Comparison of ENCODE assay signal across 15 cellular contexts in the genomic region with DNA sequence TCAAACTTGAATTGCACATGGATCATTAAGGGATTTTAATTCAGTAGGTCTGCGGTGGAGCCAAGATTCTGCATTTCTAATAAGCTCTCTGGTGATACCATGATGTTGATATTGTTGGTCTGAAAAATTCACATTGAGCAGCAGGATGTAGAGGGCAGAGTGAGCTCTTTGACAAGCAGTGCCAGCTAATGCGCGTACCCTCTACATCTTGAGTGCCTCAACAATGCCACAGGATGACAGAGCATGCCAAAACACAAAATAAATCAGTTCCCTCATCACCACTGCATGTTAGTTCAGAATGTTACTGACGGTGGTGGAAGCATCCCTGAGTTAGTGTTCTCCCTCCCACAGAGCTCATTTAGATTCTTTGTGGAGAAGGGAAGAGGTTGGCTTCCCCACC. TPM values are rescaled to one million over a fixed set of nuclear protein-coding genes. Genes with fewer than 3 reads are reported as not detected.
DNase-seq lines count a peak whose midpoint lies in the region; ATAC-seq and TF ChIP-seq lines count a peak whose summit lies in the region.
"Had no signal": no experiment of that assay in that cellular context is flagged by ENCODE, and none has a peak within 500 bp of the region (broad histone marks: within the 10 kb centered on the region; RNA-seq: fewer than 3 reads in every experiment).

No MANE protein-coding gene starts in this region.

- TF ChIP-seq CTCF in heart right ventricle (IDR thresholded peaks at IDR 0.05) (no peak), glutamatergic neuron (IDR thresholded peaks at IDR 0.05; ENCODE audit: partially characterized antibody, unreplicated experiment) (no peak)

- H3K36me3 ChIP-seq in heart right ventricle: no peaks in the 10 kb centered on the region
- H3K36me3 ChIP-seq: HAP-1 had no signal

- H3K27ac ChIP-seq in heart right ventricle (peak overlapping the region in 4 of 10 donors; percentile 2 to 63 (median 59)), angular gyrus (ENCODE audit: low read depth, low read length) (peak overlapping the region; percentile 26), cingulate gyrus (ENCODE audit: low read depth, low read length) (peak overlapping the region; percentile 58), substantia nigra (ENCODE audit: low read depth, low read length, poor library complexity, severe bottlenecking) (peak overlapping the region; percentile 3)

- no peaks in the 10 kb centered on the region for H3K9me3 Mint-ChIP-seq in glutamatergic neuron (ENCODE audit: unreplicated experiment)
- H3K9me3 Mint-ChIP-seq: CD8-positive, alpha-beta T cell had no signal

- WGBS in heart right ventricle, 2 donors: 46 to 67% methylated on average over 4 of the region's 4 CpGs

- H3K4me1 ChIP-seq in heart right ventricle: peaks cover 0 to 7% (median 0%) of the 10 kb centered on the region in 9 donors
- H3K4me1 ChIP-seq: HAP-1 had no signal

- H3K27me3 ChIP-seq in heart right ventricle: no peaks in the 10 kb centered on the region

- H3K27me3 Mint-ChIP-seq in glutamatergic neuron (ENCODE audit: unreplicated experiment): no peaks in the 10 kb centered on the region

- ATAC-seq in heart right ventricle: peak in 5 of 8 donors; percentile 20 to 66 (median 41)
- ATAC-seq in left cardiac atrium: no peak
- ATAC-seq: CD8-positive, alpha-beta T cell had no signal

- DNase-seq in heart right ventricle: no peak
- DNase-seq in left cardiac atrium: no peak
- DNase-seq in substantia nigra (lab: John Stamatoyannopoulos, UW): no peak
- no peak for DNase-seq in glutamatergic neuron
- no peak for DNase-seq in activated CD4-positive, alpha-beta T cell treated with anti-CD3 and anti-CD28 coated beads, Interleukin-2, amount 50 U/mL, for 4 hours
- DNase-seq in H4 (ENCODE audit: low spot score): no peak
- DNase-seq: CD8-positive, alpha-beta T cell; DMS79 treated with DMSO at 0.1 percent for 48 hours; EL; GOT3; IMR-90 had no signal

- intact Hi-C loops in heart right ventricle (cut with DNase I): loop anchor here in 1 of 10 donors (5.0 kb wide), 1 partner anchor 237 kb away; no protein-coding TSS in a partner anchor
- intact Hi-C loops in left cardiac atrium (cut with DNase I): loop anchor here in 1 of 2 donors (5.0 kb wide), 1 partner anchor 237 kb away; no protein-coding TSS in a partner anchor

- no peak overlapping the region for H3K4me3 Mint-ChIP-seq in glutamatergic neuron (ENCODE audit: unreplicated experiment)
- H3K4me3 Mint-ChIP-seq: CD14-positive monocyte; CD8-positive, alpha-beta T cell had no signal

- H3K4me1 Mint-ChIP-seq in glutamatergic neuron (ENCODE audit: low read depth, unreplicated experiment): no peaks in the 10 kb centered on the region
- H3K4me1 Mint-ChIP-seq: CD14-positive monocyte had no signal

- no peaks in the 10 kb centered on the region for H3K9me3 ChIP-seq in heart right ventricle
- H3K9me3 ChIP-seq: HAP-1 had no signal

- H3K36me3 Mint-ChIP-seq in glutamatergic neuron (ENCODE audit: unreplicated experiment): no peaks in the 10 kb centered on the region
- H3K36me3 Mint-ChIP-seq: CD14-positive monocyte; CD8-positive, alpha-beta T cell had no signal

- H3K4me3 ChIP-seq in heart right ventricle: no peak overlapping the region
- H3K4me3 ChIP-seq: HAP-1 had no signal

- H3K27ac Mint-ChIP-seq in glutamatergic neuron (ENCODE audit: unreplicated experiment): no peak overlapping the region
- H3K27ac Mint-ChIP-seq: CD14-positive monocyte; CD8-positive, alpha-beta T cell had no signal

RNA-seq across cellular contexts. Expression of a gene that starts 23.5 kb away (rescaled TPM):
- total RNA-seq in heart right ventricle (1 to 10 TPM; 1.3 to 6.3 (median 3.0) TPM), left cardiac atrium (1 to 10 TPM; 1.6 to 1.7 TPM), glutamatergic neuron (ENCODE audit: unreplicated experiment) (0.66 TPM)
- polyA plus RNA-seq in heart right ventricle: under 1 TPM; 0.13 to 0.59 TPM
- total RNA-seq in H4 (2014; rRNA removed; shearing (Covaris generic)): 0.49 and 0.66 TPM in 2 replicates
- total RNA-seq: CD8-positive, alpha-beta T cell had no signal
- polyA plus RNA-seq: CD14-positive monocyte had no signal

Comparison
In these comparisons a context has a peak if more than half of its experiments do, and no peak if none do; other contexts are left out.
1. ATAC-seq: peak in heart right ventricle (5 of 8); none in left cardiac atrium (0 of 2).